In the genomic region with DNA sequence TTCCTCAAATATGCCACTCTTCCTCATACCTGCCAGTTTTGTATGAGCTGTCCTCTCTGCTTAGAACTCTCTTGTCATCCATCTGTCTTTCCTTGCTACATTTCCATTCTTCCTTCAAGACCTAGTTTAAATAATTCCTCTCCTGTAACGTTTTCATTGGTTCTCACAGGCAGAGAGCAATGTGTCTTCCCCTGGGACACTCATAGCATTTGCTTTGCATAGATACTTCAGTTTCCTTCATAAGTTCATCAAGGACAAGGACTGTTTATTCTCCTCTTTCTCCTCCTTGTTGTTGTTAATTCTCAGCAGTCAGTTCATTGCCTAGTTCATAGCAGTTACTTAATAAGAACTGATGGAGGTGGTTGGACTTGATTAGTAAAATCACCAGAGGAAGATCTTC, we compare ENCODE assay signal across 13 cellular contexts. TPM values are rescaled to one million over a fixed set of nuclear protein-coding genes. Genes with fewer than 3 reads are reported as not detected.
A peak's percentile ranks its signal among the peaks of the same experiment; 100 is the strongest.
DNase-seq lines count a peak whose midpoint lies in the region; ATAC-seq and TF ChIP-seq lines count a peak whose summit lies in the region.
"Had no signal": no experiment of that assay in that cellular context is flagged by ENCODE, and none has a peak within 500 bp of the region (broad histone marks: within the 10 kb centered on the region; RNA-seq: fewer than 3 reads in every experiment).

No MANE protein-coding gene starts in this region.

- H4K20me1 ChIP-seq in Karpas-422 (ENCODE audit: insufficient read depth, low read depth, low read length), result no peaks in the 10 kb centered on the region

- peaks cover 94% of the 10 kb centered on the region for H3K79me2 ChIP-seq in Karpas-422 (ENCODE audit: low read length)

- TF ChIP-seq CTCF in choroid plexus epithelial cell (conservative IDR thresholded peaks at IDR 0.05; ENCODE audit: low read depth, low read length) (no peak), osteocyte (IDR thresholded peaks at IDR 0.05) (no peak)

- no peaks in the 10 kb centered on the region for H3K9me2 ChIP-seq in Karpas-422 (replicated peaks; ENCODE audit: insufficient read depth, low read length)

- H3K27me3 Mint-ChIP-seq in activated CD4-positive, alpha-beta T cell treated with anti-CD3 and anti-CD28 coated beads, Interleukin-2, amount 10 ng/mL, durations not matched to agents 7 days and 5 days, result no peaks in the 10 kb centered on the region
- no peaks in the 10 kb centered on the region for H3K27me3 Mint-ChIP-seq in osteocyte (ENCODE audit: unreplicated experiment)

- CTCF ChIA-PET in activated CD4-positive, alpha-beta T cell treated with anti-CD3 and anti-CD28 coated beads, Interleukin-2, amount 10 ng/mL, durations not matched to agents 7 days and 5 days (lab: Charles Lee), result interaction anchor here (1.1 to 1.5 kb wide), 2 partner anchors 15 to 32 kb away, joined by 3 read pairs; no protein-coding TSS in a partner anchor

- peak overlapping the region; percentile 19 for H3K9ac ChIP-seq in Karpas-422 (ENCODE audit: low read length)

- peak overlapping the region; percentile 31; the same call in 1 of the 2 replicates for H3K4me3 ChIP-seq in Karpas-422 (ENCODE audit: low read length)
- no peak overlapping the region for H3K4me3 ChIP-seq in choroid plexus epithelial cell (ENCODE audit: low read depth, low read length)
- H3K4me3 ChIP-seq: vagina had no signal

- H3K27ac ChIP-seq in Karpas-422 (ENCODE audit: low read length), result peak overlapping the region; percentile 40
- H3K27ac ChIP-seq: HL-60, vagina had no signal

- POLR2A ChIA-PET in activated CD4-positive, alpha-beta T cell treated with anti-CD3 and anti-CD28 coated beads, Interleukin-2, amount 10 ng/mL, durations not matched to agents 7 days and 5 days (lab: Charles Lee), result no interaction called here

- no peak overlapping the region for H3K4me3 Mint-ChIP-seq in activated CD4-positive, alpha-beta T cell treated with anti-CD3 and anti-CD28 coated beads, Interleukin-2, amount 10 ng/mL, durations not matched to agents 7 days and 5 days
- H3K4me3 Mint-ChIP-seq in osteocyte (ENCODE audit: unreplicated experiment), result no peak overlapping the region

- peak overlapping the region; percentile 9 for H3K27ac Mint-ChIP-seq in activated CD4-positive, alpha-beta T cell treated with anti-CD3 and anti-CD28 coated beads, Interleukin-2, amount 10 ng/mL, durations not matched to agents 7 days and 5 days
- peak overlapping the region; percentile 39 for H3K27ac Mint-ChIP-seq in osteocyte (ENCODE audit: unreplicated experiment)

- H3K9me3 ChIP-seq in Karpas-422 (ENCODE audit: low read length), result no peaks in the 10 kb centered on the region
- H3K9me3 ChIP-seq: vagina had no signal

- H3K36me3 Mint-ChIP-seq in activated CD4-positive, alpha-beta T cell treated with anti-CD3 and anti-CD28 coated beads, Interleukin-2, amount 10 ng/mL, durations not matched to agents 7 days and 5 days (ENCODE audit: low read depth), result peaks cover 35% of the 10 kb centered on the region
- H3K36me3 Mint-ChIP-seq in osteocyte (ENCODE audit: unreplicated experiment), result peaks cover 13% of the 10 kb centered on the region

- H3K4me1 ChIP-seq in Karpas-422 (ENCODE audit: low read length), result peaks cover 59% of the 10 kb centered on the region

- no peak for ATAC-seq in HG02970 (IDR thresholded peaks at IDR 0.05; ENCODE audit: low FRiP score, unreplicated experiment)
- no peak for ATAC-seq in HG03469 (IDR thresholded peaks at IDR 0.05; ENCODE audit: unreplicated experiment)

- H3K36me3 ChIP-seq in Karpas-422 (ENCODE audit: insufficient read depth, low read length), result no peaks in the 10 kb centered on the region
- H3K36me3 ChIP-seq: vagina had no signal

- H2AFZ ChIP-seq in Karpas-422 (ENCODE audit: low read length), result no peak overlapping the region

- H3K9me3 Mint-ChIP-seq in activated CD4-positive, alpha-beta T cell treated with anti-CD3 and anti-CD28 coated beads, Interleukin-2, amount 10 ng/mL, durations not matched to agents 7 days and 5 days, result no peaks in the 10 kb centered on the region
- H3K9me3 Mint-ChIP-seq in osteocyte (ENCODE audit: unreplicated experiment), result no peaks in the 10 kb centered on the region

- peak overlapping the region; percentile 67 for H3K4me2 ChIP-seq in Karpas-422 (ENCODE audit: low read depth, low read length, poor library complexity, severe bottlenecking)

- H3K27me3 ChIP-seq in Karpas-422 (ENCODE audit: low read length), result no peaks in the 10 kb centered on the region
- H3K27me3 ChIP-seq: vagina had no signal

- peaks cover 49% of the 10 kb centered on the region for H3K4me1 Mint-ChIP-seq in activated CD4-positive, alpha-beta T cell treated with anti-CD3 and anti-CD28 coated beads, Interleukin-2, amount 10 ng/mL, durations not matched to agents 7 days and 5 days
- peaks cover 30% of the 10 kb centered on the region for H3K4me1 Mint-ChIP-seq in osteocyte (ENCODE audit: unreplicated experiment)

- no peak for DNase-seq in activated CD4-positive, alpha-beta T cell treated with anti-CD3 and anti-CD28 coated beads, Interleukin-2, amount 10 ng/mL, durations not matched to agents 7 days and 5 days
- no peak for DNase-seq in activated CD4-positive, alpha-beta T cell treated with anti-CD3 and anti-CD28 coated beads for 4 hours
- peak; percentile 75 for DNase-seq in Karpas-422
- DNase-seq in choroid plexus epithelial cell (ENCODE audit: low read depth), result peak; percentile 45
- DNase-seq in osteocyte (ENCODE audit: extremely low spot score, unreplicated experiment), result no peak
- DNase-seq in NK-92 (lab: John Stamatoyannopoulos, UW; ENCODE audit: unreplicated experiment), result no peak
- DNase-seq: ACHN; DMS53; stimulated activated CD4-positive, alpha-beta T cell treated with anti-CD3 and anti-CD28 coated beads, Interleukin-15, amount 100 ng/mL, for 24 hours had no signal

RNA-seq across cellular contexts. Expression of a gene that starts 10.6 kb away (rescaled TPM):
- total RNA-seq in activated CD4-positive, alpha-beta T cell treated with anti-CD3 and anti-CD28 coated beads, Interleukin-2, amount 10 ng/mL, durations not matched to agents 7 days and 5 days, result 10 to 100 TPM; 57.0 to 67.4 TPM
- 30.0 and 46.8 TPM in 2 replicates for total RNA-seq in Karpas-422 (2014; rRNA removed; shearing (Covaris generic); ENCODE audit: low replicate concordance)
- total RNA-seq in osteocyte, result 48.3 and 54.6 TPM in 2 replicates

Comparison
In these comparisons a context has a peak if more than half of its experiments do, and no peak if none do; other contexts are left out.
1. DNase-seq: peak in Karpas-422 (single experiment) and choroid plexus epithelial cell (single experiment); none in activated CD4-positive, alpha-beta T cell treated with anti-CD3 and anti-CD28 coated beads, Interleukin-2, amount 10 ng/mL, durations not matched to agents 7 days and 5 days (single experiment), activated CD4-positive, alpha-beta T cell treated with anti-CD3 and anti-CD28 coated beads for 4 hours (0 of 2), osteocyte (single experiment) and NK-92 (single experiment).